Comparison of ENCODE assay signal across 8 cellular contexts in the genomic region with DNA sequence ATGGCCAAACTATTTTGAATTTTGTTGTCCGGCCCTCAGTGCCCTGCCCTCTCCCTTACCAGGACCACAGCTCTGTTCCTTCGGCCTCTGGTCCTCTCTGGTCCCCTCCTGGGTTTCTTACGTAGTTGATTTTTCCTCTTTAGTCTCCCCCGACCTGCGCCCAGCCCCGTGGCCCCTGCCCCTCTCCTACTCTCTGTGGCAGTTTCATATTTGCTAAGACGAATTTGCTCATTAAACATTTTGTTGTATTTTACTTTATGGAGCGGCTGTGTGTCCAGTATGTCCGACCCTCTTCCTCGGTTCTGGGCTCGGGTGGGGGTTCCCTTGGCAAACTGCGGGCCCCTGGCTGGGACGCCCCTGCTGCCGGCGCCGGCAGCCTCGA. TPM values are rescaled to one million over a fixed set of nuclear protein-coding genes. Genes with fewer than 3 reads are reported as not detected.
DNase-seq lines count a peak whose midpoint lies in the region; ATAC-seq and TF ChIP-seq lines count a peak whose summit lies in the region.

No MANE protein-coding gene starts in this region.

- DNase-seq in AG04450 (ENCODE audit: low read depth, low spot score) = no peak
- DNase-seq in caudate nucleus (lab: John Stamatoyannopoulos, UW) = no peak
- DNase-seq in left colon = no peak
- DNase-seq in NCI-H526 treated with DMSO at 0.1 percent for 48 hours (lab: John Stamatoyannopoulos, UW) = no peak
- DNase-seq in NCI-H146 (lab: John Stamatoyannopoulos, UW) = no peak

- peaks cover 3% of the 10 kb centered on the region for H3K36me3 Mint-ChIP-seq in IgD-negative memory B cell

- POLR2A ChIA-PET in AG04450 (lab: Yijun Ruan, JAX) = interaction anchor here (2.0 kb wide), 1 partner anchor 20 kb away, joined by 6 read pairs; no protein-coding TSS in a partner anchor

- H3K9me3 ChIP-seq in AG04450 (ENCODE audit: control insufficient read depth, insufficient read depth, low read length) (no peaks in the 10 kb centered on the region; the same call in 1 of the 2 replicates), mucosa of stomach (ENCODE audit: control insufficient read depth, low read length) (no peaks in the 10 kb centered on the region)

- no peaks in the 10 kb centered on the region for H3K27me3 ChIP-seq in AG04450 (ENCODE audit: control insufficient read depth, insufficient read depth, low read length)
- H3K27me3 ChIP-seq in mucosa of stomach (ENCODE audit: control insufficient read depth, insufficient read depth, low read length) = no peaks in the 10 kb centered on the region

- H3K36me3 ChIP-seq in mucosa of stomach (ENCODE audit: control insufficient read depth, insufficient read depth, low read length) = peaks cover 12% of the 10 kb centered on the region

- TF ChIP-seq CTCF in AG04450 (IDR thresholded peaks at IDR 0.05; ENCODE audit: low read depth, low read length) = no peak

- peaks cover 28% of the 10 kb centered on the region for H3K4me1 ChIP-seq in mucosa of stomach (ENCODE audit: control insufficient read depth, insufficient read depth, low read length)

- no peaks in the 10 kb centered on the region for H3K9me3 Mint-ChIP-seq in IgD-negative memory B cell

- H3K4me3 ChIP-seq in AG04450 (ENCODE audit: low read depth, low read length) = peak overlapping the region; percentile 86
- no peak overlapping the region for H3K4me3 ChIP-seq in mucosa of stomach (ENCODE audit: low read length)

- peaks cover under 1% of the 10 kb centered on the region for H3K27me3 Mint-ChIP-seq in IgD-negative memory B cell

- ATAC-seq in left colon = no peak
- no peak for ATAC-seq in GM18861 (IDR thresholded peaks at IDR 0.05; ENCODE audit: unreplicated experiment)

- H3K27ac Mint-ChIP-seq in IgD-negative memory B cell = peak overlapping the region; percentile 90 to 98 (median 96)

- CTCF ChIA-PET in AG04450 (lab: Charles Lee) = no interaction called here

- H3K27ac ChIP-seq in AG04450 (ENCODE audit: low read depth, low read length) (peak overlapping the region; percentile 21), caudate nucleus (ENCODE audit: low read depth, low read length) (peak overlapping the region; percentile 78)

- intact Hi-C loops in left colon (cut with DNase I, micrococcal nuclease) = no loop called here

- peak overlapping the region; percentile 41 to 91 (median 65) for H3K4me3 Mint-ChIP-seq in IgD-negative memory B cell

- H3K9ac ChIP-seq in mucosa of stomach (ENCODE audit: low read length) = peak overlapping the region; percentile 91

- peaks cover 35 to 49% (median 45%) of the 10 kb centered on the region in 3 donors for H3K4me1 Mint-ChIP-seq in IgD-negative memory B cell

RNA-seq across cellular contexts. Expression of a gene that starts 0.6 kb away (rescaled TPM):
- polyA plus RNA-seq in AG04450 (2011; rRNA removed) = 32.1 and 44.1 TPM in 2 replicates
- 35.7 and 44.1 TPM in 2 replicates for polyA minus RNA-seq in AG04450 (2011; rRNA and poly(A)+ RNA removed)
- 29.9 TPM for polyA plus RNA-seq in IgD-negative memory B cell
- total RNA-seq in left colon = 100 to 1,000 TPM; 235 to 239 TPM

RNA-seq across cellular contexts. Expression of a gene that starts 19.6 kb away (rescaled TPM):
- 90.7 and 130 TPM in 2 replicates for polyA plus RNA-seq in AG04450 (2011; rRNA removed)
- polyA minus RNA-seq in AG04450 (2011; rRNA and poly(A)+ RNA removed) = 74.9 and 119 TPM in 2 replicates
- 14.2 TPM for polyA plus RNA-seq in IgD-negative memory B cell
- 100 to 1,000 TPM; 142 to 167 TPM for total RNA-seq in left colon

RNA-seq across cellular contexts. Expression of a gene that starts 26.4 kb away (rescaled TPM):
- 6.2 and 8.7 TPM in 2 replicates for polyA plus RNA-seq in AG04450 (2011; rRNA removed)
- 4.0 and 7.8 TPM in 2 replicates for polyA minus RNA-seq in AG04450 (2011; rRNA and poly(A)+ RNA removed)
- polyA plus RNA-seq in IgD-negative memory B cell = 16.0 TPM
- total RNA-seq in left colon = 1 to 10 TPM; 6.2 to 6.7 TPM

RNA-seq across cellular contexts. Expression of a gene that starts 31.0 kb away (rescaled TPM):
- polyA plus RNA-seq in AG04450 (2011; rRNA removed) (19.1 and 22.9 TPM in 2 replicates), IgD-negative memory B cell (79.3 TPM)
- polyA minus RNA-seq in AG04450 (2011; rRNA and poly(A)+ RNA removed) = 24.8 and 31.8 TPM in 2 replicates
- 10 to 100 TPM; 15.2 to 18.7 TPM for total RNA-seq in left colon

RNA-seq across cellular contexts. Expression of a gene that starts 33.6 kb away (rescaled TPM):
- 7.3 and 14.0 TPM in 2 replicates for polyA plus RNA-seq in AG04450 (2011; rRNA removed)
- 7.4 and 9.0 TPM in 2 replicates for polyA minus RNA-seq in AG04450 (2011; rRNA and poly(A)+ RNA removed)
- 38.4 TPM for polyA plus RNA-seq in IgD-negative memory B cell
- 10 to 100 TPM; 22.5 to 23.3 TPM for total RNA-seq in left colon
